ENCODE assay signal across 10 cellular contexts in the genomic region with DNA sequence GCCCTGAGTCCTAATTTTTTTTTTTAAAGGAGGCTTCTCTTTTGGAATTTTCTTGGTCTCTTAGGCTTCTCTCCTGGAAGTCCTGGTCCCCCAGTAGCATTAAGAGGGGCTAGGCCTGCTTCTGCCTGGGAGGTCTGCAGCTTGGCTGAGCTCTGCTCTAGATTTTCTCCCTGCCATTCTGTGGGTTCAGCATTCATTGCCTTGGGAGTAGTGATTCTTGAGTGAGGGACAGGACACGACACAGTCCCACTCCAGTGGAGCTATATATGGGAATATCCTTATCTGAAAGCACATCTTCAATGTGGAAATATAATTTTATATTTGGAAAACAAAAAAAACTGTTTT. TPM values are rescaled to one million over a fixed set of nuclear protein-coding genes. Genes with fewer than 3 reads are reported as not detected.
DNase-seq lines count a peak whose midpoint lies in the region; ATAC-seq and TF ChIP-seq lines count a peak whose summit lies in the region.
"Had no signal": no experiment of that assay in that cellular context is flagged by ENCODE, and none has a peak within 500 bp of the region (broad histone marks: within the 10 kb centered on the region; RNA-seq: fewer than 3 reads in every experiment).

No MANE protein-coding gene starts in this region.

- DNase-seq in CD14-positive monocyte (ENCODE audit: low spot score) = no peak
- DNase-seq in SKM-1 treated with dmso at 0.1 percent for 144 hours (lab: John Stamatoyannopoulos, UW; ENCODE audit: unreplicated experiment) = no peak
- DNase-seq in head of caudate nucleus = no peak
- no peak for DNase-seq in SJCRH30
- DNase-seq in kidney tubule cell (ENCODE audit: low spot score) = no peak
- DNase-seq: GF-D8 had no signal

- no peak overlapping the region for H3K27ac Mint-ChIP-seq in CD14-positive monocyte

- H3K79me2 ChIP-seq in SU-DHL-6 (ENCODE audit: insufficient read depth, low read length) = no peaks in the 10 kb centered on the region

- H3K4me2 ChIP-seq in SU-DHL-6 (ENCODE audit: low read depth, low read length, poor library complexity, severe bottlenecking) = peak overlapping the region; percentile 81

- intact Hi-C loops in CD14-positive monocyte (cut with micrococcal nuclease) = no loop called here
- intact Hi-C loops in head of caudate nucleus (cut with DNase I) = no loop called here

- H3K4me1 Mint-ChIP-seq in CD14-positive monocyte = peaks cover 15% of the 10 kb centered on the region

- peaks cover 12 to 24% (median 13%) of the 10 kb centered on the region in 3 donors for H3K27me3 Mint-ChIP-seq in CD14-positive monocyte (ENCODE audit: low read depth in 3 of 3)

- H3K9me2 ChIP-seq in SU-DHL-6 (replicated peaks; ENCODE audit: insufficient read depth, low read length) = no peaks in the 10 kb centered on the region

- no peaks in the 10 kb centered on the region for H3K4me1 ChIP-seq in muscle layer of duodenum (ENCODE audit: control insufficient read depth in 1 of 2, insufficient read depth in 2 of 2, low read length in 2 of 2)
- H3K4me1 ChIP-seq in SJCRH30 = peaks cover 27% of the 10 kb centered on the region

- TF ChIP-seq CTCF in CD14-positive monocyte (IDR thresholded peaks at IDR 0.05) (peak; percentile 78), SU-DHL-6 (IDR thresholded peaks at IDR 0.05; ENCODE audit: insufficient read depth, low read length, poor library complexity, severe bottlenecking) (no peak)

- H2AFZ ChIP-seq in SU-DHL-6 (ENCODE audit: low read depth, low read length, severe bottlenecking) = peak overlapping the region; percentile 87

- H3K27ac ChIP-seq in SU-DHL-6 (ENCODE audit: low read depth, low read length) = no peak overlapping the region
- H3K27ac ChIP-seq in muscle layer of duodenum (ENCODE audit: low read length) = no peak overlapping the region
- H3K27ac ChIP-seq in SJCRH30 = no peak overlapping the region

- peaks cover 0 to 3% (median 0%) of the 10 kb centered on the region in 7 donors for H3K9me3 Mint-ChIP-seq in CD14-positive monocyte

- H3K36me3 ChIP-seq in SU-DHL-6 (ENCODE audit: low read length) (no peaks in the 10 kb centered on the region), muscle layer of duodenum (ENCODE audit: control insufficient read depth in 1 of 2, insufficient read depth in 2 of 2, low read length in 2 of 2) (no peaks in the 10 kb centered on the region), SJCRH30 (no peaks in the 10 kb centered on the region)

- H4K20me1 ChIP-seq in SU-DHL-6 (ENCODE audit: low read depth, low read length) = no peaks in the 10 kb centered on the region

- ATAC-seq in GM21390 (IDR thresholded peaks at IDR 0.05; ENCODE audit: unreplicated experiment) = peak; percentile 16

- no peak overlapping the region; the same call in 1 of the 2 replicates for H3K9ac ChIP-seq in SU-DHL-6 (ENCODE audit: low read length)

- H3K9me3 ChIP-seq in SU-DHL-6 (ENCODE audit: insufficient read depth, low read length) = no peaks in the 10 kb centered on the region
- no peaks in the 10 kb centered on the region for H3K9me3 ChIP-seq in muscle layer of duodenum (ENCODE audit: control insufficient read depth in 1 of 2, low read length in 2 of 2)
- no peaks in the 10 kb centered on the region for H3K9me3 ChIP-seq in SJCRH30 (replicated peaks)

- H3K4me3 Mint-ChIP-seq in CD14-positive monocyte = no peak overlapping the region

- no peaks in the 10 kb centered on the region for H3F3A ChIP-seq in SU-DHL-6 (ENCODE audit: insufficient read depth)

- H3K27me3 ChIP-seq in SU-DHL-6 (ENCODE audit: low read length) = no peaks in the 10 kb centered on the region
- H3K27me3 ChIP-seq in muscle layer of duodenum (ENCODE audit: low read depth, low read length) = no peaks in the 10 kb centered on the region
- no peaks in the 10 kb centered on the region; the same call in 1 of the 2 replicates for H3K27me3 ChIP-seq in SJCRH30

- H3K36me3 Mint-ChIP-seq in CD14-positive monocyte = no peaks in the 10 kb centered on the region

- no peak overlapping the region for H3K4me3 ChIP-seq in SU-DHL-6 (ENCODE audit: insufficient read depth, low read length, poor library complexity, severe bottlenecking)
- H3K4me3 ChIP-seq in muscle layer of duodenum (ENCODE audit: low read depth in 1 of 2, low read length in 2 of 2) = peak overlapping the region; percentile 70 to 80
- H3K4me3 ChIP-seq in SJCRH30 = no peak overlapping the region

RNA-seq across cellular contexts. Expression of gene IGSF22, which starts 3.7 kb away (rescaled TPM):
- not detected for polyA plus RNA-seq in CD14-positive monocyte
- 0.08 and 0.28 TPM in 2 replicates for total RNA-seq in SJCRH30 (2014; rRNA removed; shearing (Covaris generic))
- total RNA-seq: SK-MEL-5 had no signal

RNA-seq across cellular contexts. Expression of gene TMEM86A, which starts 23.7 kb away (rescaled TPM):
- polyA plus RNA-seq in CD14-positive monocyte = 1 to 10 TPM; 1.3 to 3.5 TPM
- 5.4 and 5.8 TPM in 2 replicates for total RNA-seq in SJCRH30 (2014; rRNA removed; shearing (Covaris generic))

Comparison
In these comparisons a context has a peak if more than half of its experiments do, and no peak if none do; other contexts are left out.
1. H3K4me3 ChIP-seq: peak in muscle layer of duodenum (2 of 2); none in SU-DHL-6 (single experiment) and SJCRH30 (single experiment).